26 cellular contexts compared by ENCODE assay signal in genomic region chr12:105927553-105927952, GRCh38.
"Had no signal": no experiment of that assay in that cellular context is flagged by ENCODE, and none has a peak within 500 bp of the region (broad histone marks: within the 10 kb centered on the region; RNA-seq: fewer than 3 reads in every experiment).

No MANE protein-coding gene starts in this region.

- H3K9me3 Mint-ChIP-seq: activated CD8-positive, alpha-beta T cell treated with anti-CD3 and anti-CD28 coated beads for 36 hours; activated naive CD8-positive, alpha-beta T cell treated with anti-CD3 and anti-CD28 coated beads, Interleukin-2, amount 10 ng/mL, durations not matched to agents 7 days and 5 days; T-helper 1 cell treated with Interleukin-12 subunit alpha and Interleukin-12 subunit beta and Interleukin-4 antibody, amounts not matched to agents 30 μg/mL and 1 μg/mL, for 36 hours had no signal

- H3K36me3 ChIP-seq: adrenal gland, SJSA1 had no signal

- ATAC-seq: activated CD4-positive, CD25-positive, alpha-beta regulatory T cell treated with anti-CD3 and anti-CD28 coated beads, Interleukin-2, amount 50 U/mL, for 24 hours; activated CD8-positive, alpha-beta T cell treated with anti-CD3 and anti-CD28 coated beads for 36 hours; Panc1; SK-N-SH treated with all-trans-retinoic acid at 6 μM for 48 hours had no signal

- H3K4me3 Mint-ChIP-seq: activated CD8-positive, alpha-beta T cell treated with anti-CD3 and anti-CD28 coated beads for 36 hours; activated naive CD8-positive, alpha-beta T cell treated with anti-CD3 and anti-CD28 coated beads, Interleukin-2, amount 10 ng/mL, durations not matched to agents 7 days and 5 days; T-helper 1 cell treated with Interleukin-12 subunit alpha and Interleukin-12 subunit beta and Interleukin-4 antibody, amounts not matched to agents 30 μg/mL and 1 μg/mL, for 36 hours had no signal

- H3K4me1 ChIP-seq: adrenal gland had no signal

- H3K27me3 ChIP-seq: adrenal gland, SJSA1 had no signal

- H3K4me1 Mint-ChIP-seq: activated naive CD8-positive, alpha-beta T cell treated with anti-CD3 and anti-CD28 coated beads, Interleukin-2, amount 10 ng/mL, durations not matched to agents 7 days and 5 days had no signal

- H3K27ac Mint-ChIP-seq: activated CD8-positive, alpha-beta T cell treated with anti-CD3 and anti-CD28 coated beads for 36 hours; activated naive CD8-positive, alpha-beta T cell treated with anti-CD3 and anti-CD28 coated beads, Interleukin-2, amount 10 ng/mL, durations not matched to agents 7 days and 5 days; T-helper 1 cell treated with Interleukin-12 subunit alpha and Interleukin-12 subunit beta and Interleukin-4 antibody, amounts not matched to agents 30 μg/mL and 1 μg/mL, for 36 hours had no signal

- H3K27me3 Mint-ChIP-seq: activated CD8-positive, alpha-beta T cell treated with anti-CD3 and anti-CD28 coated beads for 36 hours; activated naive CD8-positive, alpha-beta T cell treated with anti-CD3 and anti-CD28 coated beads, Interleukin-2, amount 10 ng/mL, durations not matched to agents 7 days and 5 days had no signal

- DNase-seq: activated CD4-positive, alpha-beta T cell treated with anti-CD3 and anti-CD28 coated beads for 4 hours; activated CD8-positive, alpha-beta memory T cell treated with anti-CD3 and anti-CD28 coated beads, Interleukin-2, amount 50 U/mL, for 4 hours; activated CD8-positive, alpha-beta T cell treated with anti-CD3 and anti-CD28 coated beads for 36 hours; activated naive CD4-positive, alpha-beta T cell treated with anti-CD3 and anti-CD28 coated beads, Interleukin-2, amount 50 U/mL, for 16 hours; activated naive CD8-positive, alpha-beta T cell treated with anti-CD3 and anti-CD28 coated beads, Interleukin-2, amount 10 ng/mL, durations not matched to agents 7 days and 5 days; adrenal gland; anterior cingulate cortex; MM.1S; NCI-H1105; NCI-H1436; NCI-H187 treated with DMSO at 0.1 percent for 48 hours; NCI-H2081 treated with DMSO at 0.1 percent for 48 hours; NCI-H2171; NCI-H2227 treated with DMSO at 0.1 percent for 48 hours; NCI-H446 treated with DMSO at 0.1 percent for 48 hours; NCI-H526 treated with DMSO at 0.1 percent for 48 hours; NCI-H82; NK-92 treated with Interleukin-12 subunit alpha and Interleukin-12 subunit beta, amount 100 ng/mL, for 24 hours; OCI-M1; Right ventricle myocardium superior; RPMI8226 had no signal

- H3K27ac ChIP-seq: adrenal gland, SJSA1 had no signal

- H3K36me3 Mint-ChIP-seq: activated naive CD8-positive, alpha-beta T cell treated with anti-CD3 and anti-CD28 coated beads, Interleukin-2, amount 10 ng/mL, durations not matched to agents 7 days and 5 days had no signal

- H3K9me3 ChIP-seq: adrenal gland, SJSA1 had no signal

- H3K4me3 ChIP-seq: adrenal gland, SJSA1 had no signal
